In genomic region chr13:110646442-110647364, GRCh38 we compare ENCODE assay signal across 25 cellular contexts. TPM values are rescaled to one million over a fixed set of nuclear protein-coding genes. Genes with fewer than 3 reads are reported as not detected.
DNase-seq lines count a peak whose midpoint lies in the region; ATAC-seq and TF ChIP-seq lines count a peak whose summit lies in the region.
"Had no signal": no experiment of that assay in that cellular context is flagged by ENCODE, and none has a peak within 500 bp of the region (broad histone marks: within the 10 kb centered on the region; RNA-seq: fewer than 3 reads in every experiment).

No MANE protein-coding gene starts in this region.

- H3K27me3 ChIP-seq in Panc1 (ENCODE audit: control insufficient read depth, insufficient read depth, low read length) (no peaks in the 10 kb centered on the region), spleen (replicated peaks in 1 of 7) (no peaks in the 10 kb centered on the region), lower lobe of right lung (ENCODE audit: low read depth) (no peaks in the 10 kb centered on the region)
- H3K27me3 ChIP-seq: BLaER1 treated with 17β-estradiol and CSF1 and Interleukin-3, amounts not matched to agents 10 nM and 100 nM; dorsolateral prefrontal cortex; transverse colon had no signal

- H3K9me3 ChIP-seq in Panc1 (ENCODE audit: control insufficient read depth, insufficient read depth, low read depth, low read length) (no peaks in the 10 kb centered on the region), spleen (no peaks in the 10 kb centered on the region), lower lobe of right lung (no peaks in the 10 kb centered on the region)
- H3K9me3 ChIP-seq: BLaER1 treated with 17β-estradiol and CSF1 and Interleukin-3, amounts not matched to agents 10 nM and 100 nM; transverse colon had no signal

- no peaks in the 10 kb centered on the region for H3K36me3 ChIP-seq in Panc1 (ENCODE audit: control insufficient read depth, insufficient read depth, low read length)
- peaks cover 0 to 98% (median 58%) of the 10 kb centered on the region in 6 donors for H3K36me3 ChIP-seq in spleen
- H3K36me3 ChIP-seq in lower lobe of right lung: peaks cover 76% of the 10 kb centered on the region

- TF ChIP-seq POLR2A in GM19193 (IDR thresholded peaks at IDR 0.05; ENCODE audit: extremely low read depth, insufficient read depth, insufficient read length) (peak; percentile 7), spleen (IDR thresholded peaks at IDR 0.05) (no peak)

- 90 to 96% (median 93%) methylated on average over 11 to 29 of the region's 29 CpGs for WGBS in spleen, 5 donors

- CTCF ChIA-PET in Panc1 (lab: Charles Lee): no interaction called here

- ATAC-seq in Panc1 (0 out of 2 replicates have a peak, but pooled peaks have one; percentile 14), esophagus mucosa (peak; percentile 6), HG02840 (IDR thresholded peaks at IDR 0.05; ENCODE audit: low FRiP score, unreplicated experiment) (no peak), lower lobe of right lung (no peak)

- in situ Hi-C loops in Panc1 (cut with HindIII; ENCODE audit: low pct_unique_long_range_greater_than_20kb, low sequenced_read_pairs): no loop called here

- H3K4me3 ChIP-seq in Panc1 (ENCODE audit: low read depth in 2 of 2, low read length in 2 of 2) (no peak overlapping the region), spleen (no peak overlapping the region), lower lobe of right lung (no peak overlapping the region)
- H3K4me3 ChIP-seq: BLaER1 treated with 17β-estradiol and CSF1 and Interleukin-3, amounts not matched to agents 10 nM and 100 nM; dorsolateral prefrontal cortex; smooth muscle cell; transverse colon had no signal

- BruUV-seq in Panc1 (replicated peaks; lab: Mats Ljungman, UMichigan): no TSS peak

- H3K4me1 ChIP-seq in Panc1 (ENCODE audit: control insufficient read depth, insufficient read depth, low read length): no peaks in the 10 kb centered on the region
- H3K4me1 ChIP-seq in spleen: peaks cover 0 to 40% (median 11%) of the 10 kb centered on the region in 6 donors
- peaks cover 9% of the 10 kb centered on the region for H3K4me1 ChIP-seq in lower lobe of right lung
- H3K4me1 ChIP-seq: parathyroid adenoma had no signal

- intact Hi-C loops in Panc1 (cut with micrococcal nuclease; ENCODE audit: unreplicated experiment) (no loop called here), spleen (cut with DNase I; ENCODE audit: low total_unique reads) (no loop called here), lower lobe of right lung (cut with DNase I) (no loop called here)

- DNase-seq in Panc1 (ENCODE audit: low read depth, low spot score): no peak
- DNase-seq in spleen: peak; percentile 76
- no peak for DNase-seq in activated CD4-positive, CD25-positive, alpha-beta regulatory T cell treated with anti-CD3 and anti-CD28 coated beads, Interleukin-2, amount 50 U/mL, for 72 hours
- DNase-seq in lower lobe of right lung: no peak
- DNase-seq: activated CD4-positive, alpha-beta T cell treated with anti-CD3 and anti-CD28 coated beads, Interleukin-2, amount 50 U/mL, for 4 hours; activated CD4-positive, CD25-positive, alpha-beta regulatory T cell; activated CD8-positive, alpha-beta memory T cell treated with anti-CD3 and anti-CD28 coated beads, Interleukin-2, amount 50 U/mL, for 4 hours; activated naive CD4-positive, alpha-beta T cell treated with anti-CD3 and anti-CD28 coated beads, Interleukin-2, amount 50 U/mL, for 16 hours; DMS79 treated with DMSO at 0.1 percent for 48 hours; GDM1; KBM-7; mammary epithelial cell; NCI-H1092 treated with DMSO at 0.1 percent for 48 hours; NCI-H1694 treated with DMSO at 0.1 percent for 48 hours; NCI-H510A; RPMI8226; stimulated activated CD4-positive, alpha-beta T cell treated with anti-CD3 and anti-CD28 coated beads, Interleukin-1b, Interleukin-23, amount 100 ng/mL, for 48 hours; transverse colon had no signal

- TF ChIP-seq CTCF in Panc1 (IDR thresholded peaks at IDR 0.05): no peak
- no peak for TF ChIP-seq CTCF in spleen (IDR thresholded peaks at IDR 0.05 in 8 of 11, conservative IDR thresholded peaks at IDR 0.05 in 3 of 11)
- no peak for TF ChIP-seq CTCF in lower lobe of right lung (IDR thresholded peaks at IDR 0.05)

- POLR2A ChIA-PET in Panc1 (lab: Charles Lee): interaction anchor here (0.6 kb wide), 1 partner anchor 14 kb away, joined by 3 read pairs; no protein-coding TSS in a partner anchor

- no peak overlapping the region for H3K27ac ChIP-seq in Panc1 (ENCODE audit: low read length)
- no peak overlapping the region for H3K27ac ChIP-seq in spleen
- no peak overlapping the region for H3K27ac ChIP-seq in lower lobe of right lung
- H3K27ac ChIP-seq: parathyroid adenoma had no signal

RNA-seq across cellular contexts. Expression of gene NAXD, which starts 31.4 kb away (rescaled TPM):
- total RNA-seq in Panc1 (2021; ENCODE audit: unreplicated experiment) (15.1 TPM), esophagus mucosa (21.4 TPM), spleen (10 to 100 TPM; 27.1 to 35.5 (median 34.0) TPM), lower lobe of right lung (27.4 TPM)
- polyA plus RNA-seq in Panc1 (2012; ENCODE audit: insufficient read length): 13.7 TPM
- polyA plus RNA-seq in spleen: 10 to 100 TPM; 25.1 to 40.9 (median 35.8) TPM

RNA-seq across cellular contexts. Expression of gene CARS2, which starts 59.2 kb away (rescaled TPM):
- 31.9 TPM for total RNA-seq in Panc1 (2021; ENCODE audit: unreplicated experiment)
- polyA plus RNA-seq in Panc1 (2012; ENCODE audit: insufficient read length): 47.5 TPM
- total RNA-seq in esophagus mucosa: 35.5 TPM
- 100 to 1,000 TPM in 1 of 7 donors, 10 to 100 TPM in 6; 63.9 to 113 (median 77.9) TPM for total RNA-seq in spleen
- polyA plus RNA-seq in spleen: 100 to 1,000 TPM in 2 of 3 donors, 10 to 100 TPM in 1; 69.5 to 109 (median 105) TPM
- 70.3 TPM for total RNA-seq in lower lobe of right lung

Comparison
In these comparisons a context has a peak if more than half of its experiments do, and no peak if none do; other contexts are left out.
1. ATAC-seq: peak in Panc1 (single experiment) and esophagus mucosa (single experiment); none in HG02840 (single experiment) and lower lobe of right lung (0 of 2).